ENCODE assay signal across 16 cellular contexts in genomic region chr9:68513385-68513784, GRCh38. TPM values are rescaled to one million over a fixed set of nuclear protein-coding genes. Genes with fewer than 3 reads are reported as not detected.
DNase-seq lines count a peak whose midpoint lies in the region; ATAC-seq and TF ChIP-seq lines count a peak whose summit lies in the region.
"Had no signal": no experiment of that assay in that cellular context is flagged by ENCODE, and none has a peak within 500 bp of the region (broad histone marks: within the 10 kb centered on the region; RNA-seq: fewer than 3 reads in every experiment).

No MANE protein-coding gene starts in this region.

- peaks cover 0 to 46% of the 10 kb centered on the region in 2 donors for H3K36me3 ChIP-seq in gastroesophageal sphincter
- peaks cover 10% of the 10 kb centered on the region for H3K36me3 ChIP-seq in right atrium auricular region
- no peaks in the 10 kb centered on the region for H3K36me3 ChIP-seq in mesendoderm (ENCODE audit: control insufficient read depth, insufficient read depth, low read length)

- CTCF ChIA-PET in activated CD4-positive, alpha-beta memory T cell treated with anti-CD3 and anti-CD28 coated beads for 36 hours (lab: Charles Lee) = interaction anchor here (1.2 kb wide), 1 partner anchor 47 kb away, joined by 3 read pairs; no protein-coding TSS in a partner anchor

- no peak overlapping the region for H3K4ac ChIP-seq in mesendoderm (ENCODE audit: low read depth, low read length)

- H3K4me3 ChIP-seq in gastroesophageal sphincter = no peak overlapping the region
- H3K4me3 ChIP-seq in right atrium auricular region = no peak overlapping the region
- no peak overlapping the region for H3K4me3 ChIP-seq in mesendoderm (ENCODE audit: low read length)
- H3K4me3 ChIP-seq: A549 had no signal

- H4K8ac ChIP-seq in mesendoderm (ENCODE audit: low read depth, low read length) = no peak overlapping the region

- H3K9ac ChIP-seq in mesendoderm (ENCODE audit: low read length) = no peak overlapping the region

- H2BK15ac ChIP-seq in mesendoderm (replicated peaks; ENCODE audit: low read depth) = no peak overlapping the region

- peaks cover 9% of the 10 kb centered on the region for H3K27me3 Mint-ChIP-seq in activated CD4-positive, alpha-beta memory T cell treated with anti-CD3 and anti-CD28 coated beads for 36 hours

- no peak overlapping the region for H2BK5ac ChIP-seq in mesendoderm (ENCODE audit: low read length)

- no peak overlapping the region for H3K4me2 ChIP-seq in mesendoderm (ENCODE audit: low read length)
- H3K4me2 ChIP-seq: A549 had no signal

- no peak overlapping the region for H3K56ac ChIP-seq in mesendoderm (ENCODE audit: low read length)

- no peaks in the 10 kb centered on the region for H3K4me1 Mint-ChIP-seq in activated CD4-positive, alpha-beta memory T cell treated with anti-CD3 and anti-CD28 coated beads for 36 hours (ENCODE audit: low read depth)

- WGBS in gastroesophageal sphincter (ENCODE audit: low coverage in 1 of 2), 2 donors = 17 to 67% methylated on average over 1 to 3 of the region's 3 CpGs
- no CpG with 5 or more reads among the region's 3 CpGs for WGBS in mesendoderm (ENCODE audit: extremely low coverage, insufficient coverage, low lambda C conversion rate)

- no peaks in the 10 kb centered on the region for H3K27me3 ChIP-seq in gastroesophageal sphincter
- H3K27me3 ChIP-seq in right atrium auricular region = no peaks in the 10 kb centered on the region
- H3K27me3 ChIP-seq in mesendoderm (ENCODE audit: insufficient read depth, low read length, poor library complexity) = peaks cover 7% of the 10 kb centered on the region

- no peak overlapping the region for H3K27ac Mint-ChIP-seq in activated CD4-positive, alpha-beta memory T cell treated with anti-CD3 and anti-CD28 coated beads for 36 hours
- H3K27ac Mint-ChIP-seq: CD4-positive, alpha-beta T cell; H9 had no signal

- no peak overlapping the region for H2AK5ac ChIP-seq in mesendoderm (ENCODE audit: low read length)

- H3K18ac ChIP-seq in mesendoderm (ENCODE audit: low read length) = no peak overlapping the region

- H3K79me2 ChIP-seq in mesendoderm (ENCODE audit: control insufficient read depth, insufficient read depth, low read length) = no peaks in the 10 kb centered on the region

- no peak overlapping the region for H4K5ac ChIP-seq in mesendoderm (ENCODE audit: low read length)

- intact Hi-C loops in Right ventricle myocardium superior (cut with DNase I) = loop anchor here (5.0 kb wide), 1 partner anchor 44 kb away; no protein-coding TSS in a partner anchor
- intact Hi-C loops in Right ventricle myocardium inferior (cut with DNase I) = no loop called here
- intact Hi-C loops in activated CD4-positive, alpha-beta memory T cell treated with anti-CD3 and anti-CD28 coated beads for 36 hours (cut with micrococcal nuclease) = no loop called here

- ATAC-seq in Right ventricle myocardium superior (ENCODE audit: poor library complexity) (peak; percentile 54), Right ventricle myocardium inferior (no peak), gastroesophageal sphincter (no peak)
- ATAC-seq: A549 had no signal

- no peak overlapping the region for H3K23ac ChIP-seq in mesendoderm (ENCODE audit: low read length)

- TF ChIP-seq EP300 in gastroesophageal sphincter (IDR thresholded peaks at IDR 0.05) = no peak

- H3K79me1 ChIP-seq in mesendoderm (ENCODE audit: low read length) = no peaks in the 10 kb centered on the region

- peak overlapping the region; percentile 85 to 94 (median 89) for H3K27ac ChIP-seq in gastroesophageal sphincter
- peak overlapping the region; percentile 23 to 68 for H3K27ac ChIP-seq in right atrium auricular region
- H3K27ac ChIP-seq in mesendoderm (ENCODE audit: low read depth, low read length) = no peak overlapping the region
- H3K27ac ChIP-seq: 22Rv1, A549, C4-2B had no signal

- DNase-seq in Right ventricle myocardium superior = no peak
- no peak for DNase-seq in Right ventricle myocardium inferior (ENCODE audit: missing footprints)
- no peak for DNase-seq in right atrium auricular region (ENCODE audit: low spot score)
- DNase-seq in mesendoderm = no peak
- DNase-seq in NCI-H1436 (lab: John Stamatoyannopoulos, UW) = no peak
- DNase-seq in activated CD4-positive, alpha-beta memory T cell treated with anti-CD3 and anti-CD28 coated beads for 36 hours = no peak
- DNase-seq: AML-193; Caco-2; CD4-positive, alpha-beta T cell; H9 had no signal

- no peak overlapping the region for H2BK120ac ChIP-seq in mesendoderm (ENCODE audit: low read depth, low read length)

- H3K4me1 ChIP-seq in gastroesophageal sphincter (peaks cover 10 to 67% (median 18%) of the 10 kb centered on the region in 3 donors), right atrium auricular region (peaks cover 0 to 32% of the 10 kb centered on the region in 2 donors), mesendoderm (ENCODE audit: control insufficient read depth, low read depth, low read length) (no peaks in the 10 kb centered on the region)
- H3K4me1 ChIP-seq: A549, Caco-2 had no signal

- peaks cover 3% of the 10 kb centered on the region for H3K9me3 Mint-ChIP-seq in activated CD4-positive, alpha-beta memory T cell treated with anti-CD3 and anti-CD28 coated beads for 36 hours

- no peak for TF ChIP-seq POLR2A in gastroesophageal sphincter (IDR thresholded peaks at IDR 0.05)

- H3K4me3 Mint-ChIP-seq in activated CD4-positive, alpha-beta memory T cell treated with anti-CD3 and anti-CD28 coated beads for 36 hours = no peak overlapping the region
- H3K4me3 Mint-ChIP-seq: CD4-positive, alpha-beta T cell; H9 had no signal

- POLR2A ChIA-PET in activated CD4-positive, alpha-beta memory T cell treated with anti-CD3 and anti-CD28 coated beads for 36 hours (lab: Charles Lee) = no interaction called here

- H3K36me3 Mint-ChIP-seq in activated CD4-positive, alpha-beta memory T cell treated with anti-CD3 and anti-CD28 coated beads for 36 hours = peaks cover 2% of the 10 kb centered on the region

- no peak for TF ChIP-seq CTCF in gastroesophageal sphincter (IDR thresholded peaks at IDR 0.05)
- no peak for TF ChIP-seq CTCF in right atrium auricular region (IDR thresholded peaks at IDR 0.05)

- peaks cover 0 to 7% (median 0%) of the 10 kb centered on the region in 3 donors for H3K9me3 ChIP-seq in gastroesophageal sphincter
- peaks cover 0 to 4% of the 10 kb centered on the region in 2 donors for H3K9me3 ChIP-seq in right atrium auricular region
- H3K9me3 ChIP-seq: Caco-2 had no signal

RNA-seq across cellular contexts. Expression of gene TMEM252, which starts 27.3 kb away (rescaled TPM):
- not detected for total RNA-seq in Right ventricle myocardium superior
- not detected for total RNA-seq in Right ventricle myocardium inferior
- total RNA-seq in gastroesophageal sphincter = under 1 TPM in 1 of 4 donors, not detected in 3; 0.67 TPM
- total RNA-seq in right atrium auricular region = not detected
- polyA plus RNA-seq in mesendoderm (2013, experiment 1 of 2) = not detected
- not detected for polyA plus RNA-seq in mesendoderm (2013, experiment 2 of 2)
- total RNA-seq in activated CD4-positive, alpha-beta memory T cell treated with anti-CD3 and anti-CD28 coated beads for 36 hours = not detected
- total RNA-seq: Caco-2; CD4-positive, alpha-beta T cell; H1; H9 had no signal
- polyA plus RNA-seq: A549, BJ, H1 had no signal
